Comparison of ENCODE assay signal across 1 cellular context in genomic region chr21:25701529-25701928, GRCh38.
TF ChIP-seq lines count a peak whose summit lies in the region.

No MANE protein-coding gene starts in this region.

TF ChIP-seq in K562, 482 proteins besides CTCF, POLR2A, EP300 and RAD21 (continued from another document):
- no peak for TF ChIP-seq CUX1 (CRISPR knock-in tag; IDR thresholded peaks at IDR 0.05)
- no peak for TF ChIP-seq ZNF398 (CRISPR knock-in tag; IDR thresholded peaks at IDR 0.05)
- TF ChIP-seq ZNF184 (CRISPR knock-in tag; IDR thresholded peaks at IDR 0.05), result no peak
- TF ChIP-seq SP1 (CRISPR knock-in tag; IDR thresholded peaks at IDR 0.05), result no peak
- no peak for TF ChIP-seq TCFL5 (CRISPR knock-in tag; conservative IDR thresholded peaks at IDR 0.05)
- no peak for TF ChIP-seq RHOXF2B (CRISPR knock-in tag; conservative IDR thresholded peaks at IDR 0.05)
- no peak for TF ChIP-seq GABPB2 (CRISPR knock-in tag; conservative IDR thresholded peaks at IDR 0.05)
- TF ChIP-seq ARID3A (IDR thresholded peaks at IDR 0.05; ENCODE audit: borderline replicate concordance, low read depth, low read length), result no peak
- TF ChIP-seq MXD1 (CRISPR knock-in tag; IDR thresholded peaks at IDR 0.05; ENCODE audit: borderline replicate concordance, poor library complexity, severe bottlenecking), result no peak
- TF ChIP-seq E2F5 (CRISPR knock-in tag; IDR thresholded peaks at IDR 0.05), result no peak
- no peak for TF ChIP-seq HDAC1 (IDR thresholded peaks at IDR 0.05)
